19 cellular contexts compared by ENCODE assay signal in the genomic region with DNA sequence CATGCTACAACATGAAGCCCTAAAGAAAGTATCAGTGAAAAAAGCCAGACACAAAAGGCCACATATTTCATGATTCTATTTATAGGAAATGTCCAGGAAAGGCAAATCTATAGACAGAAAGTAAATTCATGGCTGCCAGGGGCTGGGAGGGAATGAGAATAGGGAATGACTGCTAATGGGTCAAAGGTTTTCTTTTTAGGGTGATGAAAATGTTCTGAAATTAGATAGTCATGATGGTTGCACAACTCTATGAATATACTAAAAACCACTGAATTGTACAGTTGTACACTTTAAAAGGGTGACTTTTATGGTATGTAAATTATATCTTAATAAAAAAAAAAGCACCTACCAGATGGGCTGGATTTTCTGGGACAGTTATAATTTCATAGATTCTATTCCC.
DNase-seq lines count a peak whose midpoint lies in the region; ATAC-seq and TF ChIP-seq lines count a peak whose summit lies in the region.
"Had no signal": no experiment of that assay in that cellular context is flagged by ENCODE, and none has a peak within 500 bp of the region (broad histone marks: within the 10 kb centered on the region; RNA-seq: fewer than 3 reads in every experiment).

No MANE protein-coding gene starts in this region.

- H3K79me2 ChIP-seq in ACC112 (ENCODE audit: control insufficient read depth, insufficient read depth, low read length, unreplicated experiment) (no peaks in the 10 kb centered on the region), PC-9 (ENCODE audit: low read depth) (no peaks in the 10 kb centered on the region), neural progenitor cell (ENCODE audit: low read depth) (no peaks in the 10 kb centered on the region)

- H3K9me3 ChIP-seq in PC-9 (ENCODE audit: insufficient read depth, low read depth): no peaks in the 10 kb centered on the region
- no peaks in the 10 kb centered on the region for H3K9me3 ChIP-seq in neural progenitor cell (ENCODE audit: low read depth)
- H3K9me3 ChIP-seq: BLaER1 treated with 17β-estradiol and CSF1 and Interleukin-3, amounts not matched to agents 10 nM and 100 nM; MG63 had no signal

- no peaks in the 10 kb centered on the region for H4K20me1 ChIP-seq in PC-9 (ENCODE audit: insufficient read depth)
- H4K20me1 ChIP-seq in neural progenitor cell (ENCODE audit: low read depth): no peaks in the 10 kb centered on the region
- H4K20me1 ChIP-seq: BLaER1 treated with 17β-estradiol and CSF1 and Interleukin-3, amounts not matched to agents 10 nM and 100 nM had no signal

- H3K4me3 ChIP-seq in ACC112 (ENCODE audit: low read depth, low read length) (no peak overlapping the region), PC-9 (no peak overlapping the region), foreskin fibroblast (ENCODE audit: low read depth in 1 of 2, low read length in 2 of 2) (no peak overlapping the region), neural progenitor cell (no peak overlapping the region)
- H3K4me3 ChIP-seq: BLaER1 treated with 17β-estradiol and CSF1 and Interleukin-3, amounts not matched to agents 10 nM and 100 nM; MG63 had no signal

- intact Hi-C loops in PC-9 (cut with micrococcal nuclease; ENCODE audit: unreplicated experiment): loop anchor here (5.0 kb wide), 2 partner anchors 94 to 191 kb away; no protein-coding TSS in a partner anchor

- H3K36me3 ChIP-seq in ACC112 (ENCODE audit: insufficient read depth, low read length) (no peaks in the 10 kb centered on the region), PC-9 (ENCODE audit: low read depth) (no peaks in the 10 kb centered on the region), neural progenitor cell (no peaks in the 10 kb centered on the region)
- H3K36me3 ChIP-seq: BLaER1 treated with 17β-estradiol and CSF1 and Interleukin-3, amounts not matched to agents 10 nM and 100 nM; MG63 had no signal

- peaks cover 13 to 18% of the 10 kb centered on the region in 2 donors for H3K27me3 Mint-ChIP-seq in effector memory CD8-positive, alpha-beta T cell
- H3K27me3 Mint-ChIP-seq in neural progenitor cell (ENCODE audit: insufficient read depth, low read depth): peaks cover 3% of the 10 kb centered on the region

- H3K9me3 Mint-ChIP-seq in effector memory CD8-positive, alpha-beta T cell: no peaks in the 10 kb centered on the region
- H3K9me3 Mint-ChIP-seq in neural progenitor cell: no peaks in the 10 kb centered on the region

- TF ChIP-seq CTCF in PC-9 (conservative IDR thresholded peaks at IDR 0.05): no peak
- no peak for TF ChIP-seq CTCF in foreskin fibroblast (IDR thresholded peaks at IDR 0.05; ENCODE audit: low read depth, low read length)
- TF ChIP-seq CTCF in neural progenitor cell (IDR thresholded peaks at IDR 0.05): no peak

- H3K27ac Mint-ChIP-seq in effector memory CD8-positive, alpha-beta T cell: no peak overlapping the region
- no peak overlapping the region for H3K27ac Mint-ChIP-seq in neural progenitor cell

- H2AFZ ChIP-seq in ACC112 (ENCODE audit: low read length, unreplicated experiment) (no peak overlapping the region), PC-9 (no peak overlapping the region), neural progenitor cell (replicated peaks) (no peak overlapping the region)

- DNase-seq in PC-9 (no peak), epithelial cell of prostate (ENCODE audit: low read depth, low spot score) (no peak), foreskin fibroblast (peak; percentile 34 to 73), neural progenitor cell (ENCODE audit: low spot score) (no peak)
- no peak for DNase-seq in activated effector memory CD4-positive, alpha-beta T cell treated with anti-CD3 and anti-CD28 coated beads, Interleukin-2, amount 50 U/mL, for 16 hours
- no peak for DNase-seq in effector memory CD8-positive, alpha-beta T cell
- DNase-seq: 8988T; CD8-positive, alpha-beta memory T cell; DMS79; H7; MG63; NCI-H1092; NCI-H146; NCI-H2227 treated with DMSO at 0.1 percent for 48 hours; NCI-H524; Right ventricle myocardium superior had no signal

- POLR2A ChIA-PET in PC-9 (lab: Charles Lee; ENCODE audit: unreplicated experiment): no interaction called here

- CTCF ChIA-PET in PC-9 (lab: Charles Lee): no interaction called here

- H3K9me2 ChIP-seq in PC-9 (ENCODE audit: insufficient read depth): no peaks in the 10 kb centered on the region

- H3K27ac ChIP-seq in ACC112 (ENCODE audit: low read depth, low read length) (peak overlapping the region; percentile 71), PC-9 (peak overlapping the region; percentile 97), epithelial cell of prostate (peak overlapping the region; percentile 18), neural progenitor cell (no peak overlapping the region)
- H3K27ac ChIP-seq: BLaER1 treated with 17β-estradiol and CSF1 and Interleukin-3, amounts not matched to agents 10 nM and 100 nM had no signal

- no peak overlapping the region for H3K4me3 Mint-ChIP-seq in effector memory CD8-positive, alpha-beta T cell
- H3K4me3 Mint-ChIP-seq in neural progenitor cell: no peak overlapping the region
- H3K4me3 Mint-ChIP-seq: CD8-positive, alpha-beta memory T cell had no signal

- no TSS peak for BruUV-seq in PC-9 (replicated peaks; lab: Mats Ljungman, UMichigan)

- peak overlapping the region; percentile 85 for H3K4me2 ChIP-seq in PC-9
- no peak overlapping the region for H3K4me2 ChIP-seq in neural progenitor cell

- peaks cover 2% of the 10 kb centered on the region for H3K36me3 Mint-ChIP-seq in effector memory CD8-positive, alpha-beta T cell (ENCODE audit: insufficient read depth)
- H3K36me3 Mint-ChIP-seq in neural progenitor cell: no peaks in the 10 kb centered on the region
- H3K36me3 Mint-ChIP-seq: CD8-positive, alpha-beta memory T cell had no signal

- H3K4me1 Mint-ChIP-seq in effector memory CD8-positive, alpha-beta T cell (ENCODE audit: low read depth in 2 of 2): peaks cover 6 to 10% of the 10 kb centered on the region in 2 donors
- H3K4me1 Mint-ChIP-seq in neural progenitor cell: peaks cover 24% of the 10 kb centered on the region

- no peak for ATAC-seq in HG03442 (IDR thresholded peaks at IDR 0.05; ENCODE audit: unreplicated experiment)
- no peak for ATAC-seq in effector memory CD8-positive, alpha-beta T cell (replicated peaks)

- no peak overlapping the region for H3K9ac ChIP-seq in neural progenitor cell
- H3K9ac ChIP-seq: BLaER1 treated with 17β-estradiol and CSF1 and Interleukin-3, amounts not matched to agents 10 nM and 100 nM had no signal

- H3K4me1 ChIP-seq in ACC112 (ENCODE audit: control insufficient read depth, insufficient read depth, low read length, unreplicated experiment): peaks cover 55% of the 10 kb centered on the region
- peaks cover 69% of the 10 kb centered on the region for H3K4me1 ChIP-seq in PC-9 (replicated peaks; ENCODE audit: insufficient read depth)
- peaks cover 19% of the 10 kb centered on the region for H3K4me1 ChIP-seq in neural progenitor cell

- H3F3A ChIP-seq in PC-9 (ENCODE audit: insufficient read depth, low read depth) (peaks cover 33% of the 10 kb centered on the region), neural progenitor cell (ENCODE audit: low read depth) (peaks cover 5% of the 10 kb centered on the region)

- H3K27me3 ChIP-seq in ACC112 (ENCODE audit: insufficient read depth, low read length) (no peaks in the 10 kb centered on the region), PC-9 (ENCODE audit: insufficient read depth, low read depth) (no peaks in the 10 kb centered on the region), neural progenitor cell (no peaks in the 10 kb centered on the region)
- H3K27me3 ChIP-seq: BLaER1 treated with 17β-estradiol and CSF1 and Interleukin-3, amounts not matched to agents 10 nM and 100 nM; MG63 had no signal

Comparison
In these comparisons a context has a peak if more than half of its experiments do, and no peak if none do; other contexts are left out.
1. DNase-seq: peak in foreskin fibroblast (2 of 2); none in PC-9 (0 of 2), epithelial cell of prostate (single experiment), activated effector memory CD4-positive, alpha-beta T cell treated with anti-CD3 and anti-CD28 coated beads, Interleukin-2, amount 50 U/mL, for 16 hours (single experiment), effector memory CD8-positive, alpha-beta T cell (0 of 3) and neural progenitor cell (single experiment).